1 cellular context compared by ENCODE assay signal in genomic region chr12:49789992-49790391, GRCh38.
TF ChIP-seq lines count a peak whose summit lies in the region.

No MANE protein-coding gene starts in this region.

TF ChIP-seq in GM23338, 12 proteins besides CTCF, POLR2A, EP300 and RAD21 (continued from another document):
- TF ChIP-seq ZNF462 (CRISPR knock-in tag; IDR thresholded peaks at IDR 0.05) (no peak), NANOG (IDR thresholded peaks at IDR 0.05; ENCODE audit: borderline replicate concordance) (no peak), EZH2 (IDR thresholded peaks at IDR 0.05; ENCODE audit: low read depth, unreplicated experiment) (no peak), JUNB (IDR thresholded peaks at IDR 0.05; ENCODE audit: unreplicated experiment) (no peak), ETS1 (IDR thresholded peaks at IDR 0.05) (no peak), EZH2phosphoT487 (IDR thresholded peaks at IDR 0.05; ENCODE audit: unreplicated experiment) (no peak), STAT1 (IDR thresholded peaks at IDR 0.05; ENCODE audit: unreplicated experiment) (no peak)
